14 cellular contexts compared by ENCODE assay signal in genomic region chr4:1862961-1863296, GRCh38. TPM values are rescaled to one million over a fixed set of nuclear protein-coding genes. Genes with fewer than 3 reads are reported as not detected.
DNase-seq lines count a peak whose midpoint lies in the region; ATAC-seq, FAIRE-seq and TF ChIP-seq lines count a peak whose summit lies in the region.
"Had no signal": no experiment of that assay in that cellular context is flagged by ENCODE, and none has a peak within 500 bp of the region (broad histone marks: within the 10 kb centered on the region; RNA-seq: fewer than 3 reads in every experiment).

No MANE protein-coding gene starts in this region.

- H3K9me3 ChIP-seq in HepG2 (ENCODE audit: low read length) (no peaks in the 10 kb centered on the region), right lobe of liver (no peaks in the 10 kb centered on the region), left lung (no peaks in the 10 kb centered on the region)
- H3K9me3 ChIP-seq: breast epithelium, MG63 had no signal

- H4K20me1 ChIP-seq in HepG2 (ENCODE audit: insufficient read depth, low read length) = no peaks in the 10 kb centered on the region

- DNase-seq in HepG2 (ENCODE audit: low spot score) (no peak), right lobe of liver (no peak), activated B cell treated with CpG ODN at 0.5 μM for 24 hours (no peak), memory B cell (ENCODE audit: low spot score in 2 of 2) (no peak), GM12891 (ENCODE audit: insufficient read length, low spot score) (no peak), left lung (no peak), epidermal melanocyte (ENCODE audit: insufficient read length, low spot score) (no peak), NCI-H748 treated with DMSO at 0.1 percent for 48 hours (lab: John Stamatoyannopoulos, UW) (no peak)
- DNase-seq: effector CD4-positive, alpha-beta T cell; MG63; NCI-H187 treated with DMSO at 0.1 percent for 48 hours; PC-3 had no signal

- no peak; a peak in 1 of 4 replicates for TF ChIP-seq POLR2A in HepG2 (IDR thresholded peaks at IDR 0.05; ENCODE audit: insufficient read depth in 1 of 2, low read depth in 2 of 2, low read length in 2 of 2)
- no peak for TF ChIP-seq POLR2A in right lobe of liver (IDR thresholded peaks at IDR 0.05)
- TF ChIP-seq POLR2A in GM12891 (IDR thresholded peaks at IDR 0.05; ENCODE audit: low read depth, low read length) = no peak

- no peaks in the 10 kb centered on the region for H3K36me3 ChIP-seq in HepG2 (replicated peaks in 1 of 2; ENCODE audit: control insufficient read depth in 1 of 2, insufficient read depth in 2 of 2, low read length in 2 of 2)
- no peaks in the 10 kb centered on the region for H3K36me3 ChIP-seq in right lobe of liver
- H3K36me3 ChIP-seq in left lung = no peaks in the 10 kb centered on the region
- H3K36me3 ChIP-seq: breast epithelium, MG63 had no signal

- H3K9me3 Mint-ChIP-seq in activated B cell treated with CpG ODN at 0.5 μM for 24 hours (no peaks in the 10 kb centered on the region), memory B cell (no peaks in the 10 kb centered on the region)
- H3K9me3 Mint-ChIP-seq: mesothelial cell of epicardium had no signal

- H3K27me3 Mint-ChIP-seq in activated B cell treated with CpG ODN at 0.5 μM for 24 hours (no peaks in the 10 kb centered on the region), memory B cell (peaks cover 7% of the 10 kb centered on the region)

- H3K4me1 Mint-ChIP-seq in activated B cell treated with CpG ODN at 0.5 μM for 24 hours (peaks cover 18% of the 10 kb centered on the region), memory B cell (peaks cover 15% of the 10 kb centered on the region)

- FAIRE-seq in HepG2 (lab: Jason Lieb, UNC) (no peak), GM12891 (lab: Jason Lieb, UNC) (no peak)

- ATAC-seq in HepG2 (no peak), right lobe of liver (no peak), activated B cell treated with CpG ODN at 0.5 μM for 24 hours (ENCODE audit: low read depth) (no peak), memory B cell (ENCODE audit: low read depth) (no peak), left lung (no peak)
- ATAC-seq: PC-3 had no signal

- TF ChIP-seq EP300 in HepG2 (IDR thresholded peaks at IDR 0.05; ENCODE audit: low read depth in 2 of 2, low read length in 2 of 2) = no peak
- no peak for TF ChIP-seq EP300 in HepG2 (CRISPR knock-in tag; IDR thresholded peaks at IDR 0.05; ENCODE audit: borderline replicate concordance)

- no peaks in the 10 kb centered on the region for H3K27me3 ChIP-seq in HepG2 (ENCODE audit: control insufficient read depth in 1 of 2, insufficient read depth in 2 of 2, low read length in 2 of 2)
- H3K27me3 ChIP-seq in right lobe of liver = no peaks in the 10 kb centered on the region
- peaks cover 0 to 49% of the 10 kb centered on the region in 2 donors for H3K27me3 ChIP-seq in left lung
- H3K27me3 ChIP-seq: breast epithelium, MG63 had no signal

- TF ChIP-seq RAD21 in HepG2 (CRISPR knock-in tag; IDR thresholded peaks at IDR 0.05) = no peak

- intact Hi-C loops in HepG2 (cut with micrococcal nuclease; ENCODE audit: unreplicated experiment) (no loop called here), right lobe of liver (cut with DNase I) (no loop called here), activated B cell treated with CpG ODN at 0.5 μM for 24 hours (cut with micrococcal nuclease) (no loop called here), left lung (cut with DNase I) (no loop called here)

- peak overlapping the region; percentile 28 for H3K4me3 Mint-ChIP-seq in activated B cell treated with CpG ODN at 0.5 μM for 24 hours
- peak overlapping the region; percentile 45 for H3K4me3 Mint-ChIP-seq in memory B cell

- peak overlapping the region; percentile 55 to 75 (median 64) for H3K4me3 ChIP-seq in HepG2 (replicated peaks in 1 of 3; ENCODE audit: insufficient read depth in 1 of 3, low read depth in 2 of 3, low read length in 3 of 3)
- no peak overlapping the region for H3K4me3 ChIP-seq in right lobe of liver
- H3K4me3 ChIP-seq in left lung = no peak overlapping the region
- H3K4me3 ChIP-seq: MG63 had no signal

- H3K27ac ChIP-seq in HepG2 (ENCODE audit: extremely low read length, insufficient read depth, low read length) = peak overlapping the region; percentile 86
- no peak overlapping the region for H3K27ac ChIP-seq in right lobe of liver
- H3K27ac ChIP-seq in left lung = no peak overlapping the region
- H3K27ac ChIP-seq: breast epithelium had no signal

- no peaks in the 10 kb centered on the region for H3K79me2 ChIP-seq in HepG2 (ENCODE audit: insufficient read depth, low read length)

- CTCF ChIA-PET in HepG2 (lab: Yijun Ruan, JAX; ENCODE audit: low intra/inter-chr PET ratio, low total read pairs) = no interaction called here
- CTCF ChIA-PET in activated B cell treated with CpG ODN at 0.5 μM for 24 hours (lab: Charles Lee) = no interaction called here

- H3K9ac ChIP-seq in HepG2 (ENCODE audit: insufficient read depth, low read depth, low read length) = peak overlapping the region; percentile 67

- H3K27ac Mint-ChIP-seq in activated B cell treated with CpG ODN at 0.5 μM for 24 hours (no peak overlapping the region), memory B cell (no peak overlapping the region)
- H3K27ac Mint-ChIP-seq: mesothelial cell of epicardium had no signal

- peaks cover 84% of the 10 kb centered on the region for H3K4me1 ChIP-seq in HepG2 (ENCODE audit: insufficient read depth, low read length)
- H3K4me1 ChIP-seq in right lobe of liver = peaks cover 0 to 4% (median 0%) of the 10 kb centered on the region in 4 donors
- peaks cover 0 to 11% of the 10 kb centered on the region in 2 donors for H3K4me1 ChIP-seq in left lung

- BruUV-seq in HepG2 (replicated peaks; lab: Mats Ljungman, UMichigan) = no TSS peak

- TF ChIP-seq CTCF in HepG2 (CRISPR knock-in tag; IDR thresholded peaks at IDR 0.05) (no peak), right lobe of liver (IDR thresholded peaks at IDR 0.05) (no peak), activated B cell treated with CpG ODN at 0.5 μM for 24 hours (IDR thresholded peaks at IDR 0.05) (no peak), left lung (IDR thresholded peaks at IDR 0.05) (no peak)

- 1% methylated on average over 13 of the region's 14 CpGs for WGBS in HepG2 (ENCODE audit: low lambda C conversion rate)
- 67% methylated on average over 11 of the region's 14 CpGs for WGBS in right lobe of liver (ENCODE audit: insufficient coverage, low coverage, low lambda C conversion rate, missing lambda C conversion rate)

- peak overlapping the region; percentile 39 for H2AFZ ChIP-seq in HepG2 (ENCODE audit: low read length)

- POLR2A ChIA-PET in HepG2 (lab: Yijun Ruan, JAX) = interaction anchor here (0.6 to 2.7 kb wide), 10 partner anchors 8 to 104 kb away, joined by 3 to 8 read pairs (median 4); no protein-coding TSS in a partner anchor
- POLR2A ChIA-PET in activated B cell treated with CpG ODN at 0.5 μM for 24 hours (lab: Charles Lee) = interaction anchor here (0.6 to 1.2 kb wide), 2 partner anchors 14 to 35 kb away, joined by 3 to 4 read pairs; no protein-coding TSS in a partner anchor

- in situ Hi-C loops in HepG2 (cut with HindIII; ENCODE audit: extremely low pct_ligation_motif_present, low pct_unique_long_range_greater_than_20kb) = loop anchor here (5.0 kb wide), 1 partner anchor 39 kb away; no protein-coding TSS in a partner anchor

- peak overlapping the region; percentile 93 for H3K4me2 ChIP-seq in HepG2 (ENCODE audit: low read depth, low read length)

- H3K36me3 Mint-ChIP-seq in activated B cell treated with CpG ODN at 0.5 μM for 24 hours (ENCODE audit: low read depth) = no peaks in the 10 kb centered on the region
- no peaks in the 10 kb centered on the region for H3K36me3 Mint-ChIP-seq in memory B cell
- H3K36me3 Mint-ChIP-seq: mesothelial cell of epicardium had no signal

RNA-seq across cellular contexts. Expression of gene LETM1, which starts 7.0 kb away (rescaled TPM):
- 29.4 and 41.6 TPM in 2 replicates for total RNA-seq in HepG2 (2016; rRNA removed; fragmentation: Illumina TruSeq; extraction: Trizol)
- 5.3 and 7.1 TPM in 2 replicates for total RNA-seq in HepG2 (2016; cell fraction: cytosol; rRNA removed; fragmentation: Illumina TruSeq; extraction: Trizol; ENCODE audit: low read depth)
- total RNA-seq in HepG2 (2016; cell fraction: insoluble cytoplasmic fraction; rRNA removed; fragmentation: Illumina TruSeq; extraction: Trizol) = 25.4 and 43.2 TPM in 2 replicates
- total RNA-seq in HepG2 (2016; cell fraction: membrane; rRNA removed; fragmentation: Illumina TruSeq; extraction: Trizol) = 10.6 and 10.8 TPM in 2 replicates
- 39.8 and 46.4 TPM in 2 replicates for total RNA-seq in HepG2 (2016; cell fraction: nucleus; rRNA removed; fragmentation: Illumina TruSeq; extraction: Trizol)
- 9.7 and 14.7 TPM in 2 replicates for polyA plus RNA-seq in HepG2 (2011; rRNA removed)
- 6.3 and 8.5 TPM in 2 replicates for polyA plus RNA-seq in HepG2 (2011; cell fraction: cytosol; rRNA removed)
- polyA plus RNA-seq in HepG2 (2011; cell fraction: nucleus; rRNA removed) = 56.2 and 61.1 TPM in 2 replicates
- polyA plus RNA-seq in HepG2 (2012) = 12.6 and 16.7 TPM in 2 replicates
- 1.6 and 2.1 TPM in 2 replicates for polyA plus RNA-seq in HepG2 (2016; cell fraction: cytosol; fragmentation: Illumina TruSeq; extraction: Trizol; ENCODE audit: low read depth)
- polyA plus RNA-seq in HepG2 (2016; cell fraction: insoluble cytoplasmic fraction; fragmentation: Illumina TruSeq; extraction: Trizol; ENCODE audit: low read depth) = 14.8 and 19.6 TPM in 2 replicates
- polyA plus RNA-seq in HepG2 (2016; cell fraction: membrane; fragmentation: Illumina TruSeq; extraction: Trizol; ENCODE audit: low read depth) = 3.7 and 4.3 TPM in 2 replicates
- polyA plus RNA-seq in HepG2 (2016; cell fraction: nucleus; fragmentation: Illumina TruSeq; extraction: Trizol; ENCODE audit: insufficient read depth, low read depth) = 74.4 and 84.9 TPM in 2 replicates
- 41.3 and 51.6 TPM in 2 replicates for polyA minus RNA-seq in HepG2 (2011; rRNA and poly(A)+ RNA removed; ENCODE audit: low replicate concordance)
- polyA minus RNA-seq in HepG2 (2011; cell fraction: cytosol; rRNA and poly(A)+ RNA removed) = 26.3 and 30.1 TPM in 2 replicates
- 21.1 and 31.3 TPM in 2 replicates for polyA minus RNA-seq in HepG2 (2011; cell fraction: nucleus; rRNA and poly(A)+ RNA removed)
- total RNA-seq in right lobe of liver = 10 to 100 TPM; 18.1 to 31.0 (median 25.6) TPM
- total RNA-seq in activated B cell treated with CpG ODN at 0.5 μM for 24 hours = 52.5 and 60.3 TPM in 2 replicates
- polyA plus RNA-seq in GM12891 (2012; ENCODE audit: low read depth, missing spikeins) = 17.0 TPM
- 10 to 100 TPM; 40.8 to 52.3 TPM for total RNA-seq in left lung

RNA-seq across cellular contexts. Expression of gene NSD2, which starts 8.3 kb away (rescaled TPM):
- 62.0 and 65.9 TPM in 2 replicates for total RNA-seq in HepG2 (2016; rRNA removed; fragmentation: Illumina TruSeq; extraction: Trizol)
- 184 and 195 TPM in 2 replicates for total RNA-seq in HepG2 (2016; cell fraction: cytosol; rRNA removed; fragmentation: Illumina TruSeq; extraction: Trizol; ENCODE audit: low read depth)
- total RNA-seq in HepG2 (2016; cell fraction: insoluble cytoplasmic fraction; rRNA removed; fragmentation: Illumina TruSeq; extraction: Trizol) = 53.2 and 63.6 TPM in 2 replicates
- 147 and 176 TPM in 2 replicates for total RNA-seq in HepG2 (2016; cell fraction: membrane; rRNA removed; fragmentation: Illumina TruSeq; extraction: Trizol)
- 58.7 and 66.8 TPM in 2 replicates for total RNA-seq in HepG2 (2016; cell fraction: nucleus; rRNA removed; fragmentation: Illumina TruSeq; extraction: Trizol)
- 19.4 and 22.0 TPM in 2 replicates for polyA plus RNA-seq in HepG2 (2011; rRNA removed)
- 11.1 and 12.8 TPM in 2 replicates for polyA plus RNA-seq in HepG2 (2011; cell fraction: cytosol; rRNA removed)
- 56.9 and 75.7 TPM in 2 replicates for polyA plus RNA-seq in HepG2 (2011; cell fraction: nucleus; rRNA removed)
- polyA plus RNA-seq in HepG2 (2012) = 26.3 and 32.9 TPM in 2 replicates
- polyA plus RNA-seq in HepG2 (2016; cell fraction: cytosol; fragmentation: Illumina TruSeq; extraction: Trizol; ENCODE audit: low read depth) = 11.4 and 12.5 TPM in 2 replicates
- polyA plus RNA-seq in HepG2 (2016; cell fraction: insoluble cytoplasmic fraction; fragmentation: Illumina TruSeq; extraction: Trizol; ENCODE audit: low read depth) = 37.5 and 47.3 TPM in 2 replicates
- polyA plus RNA-seq in HepG2 (2016; cell fraction: membrane; fragmentation: Illumina TruSeq; extraction: Trizol; ENCODE audit: low read depth) = 30.1 and 30.2 TPM in 2 replicates
- polyA plus RNA-seq in HepG2 (2016; cell fraction: nucleus; fragmentation: Illumina TruSeq; extraction: Trizol; ENCODE audit: insufficient read depth, low read depth) = 107 and 112 TPM in 2 replicates
- 72.2 and 123 TPM in 2 replicates for polyA minus RNA-seq in HepG2 (2011; rRNA and poly(A)+ RNA removed; ENCODE audit: low replicate concordance)
- polyA minus RNA-seq in HepG2 (2011; cell fraction: cytosol; rRNA and poly(A)+ RNA removed) = 27.9 and 31.4 TPM in 2 replicates
- 66.3 and 67.3 TPM in 2 replicates for polyA minus RNA-seq in HepG2 (2011; cell fraction: nucleus; rRNA and poly(A)+ RNA removed)
- total RNA-seq in right lobe of liver = 10 to 100 TPM; 11.4 to 19.4 (median 14.0) TPM
- total RNA-seq in activated B cell treated with CpG ODN at 0.5 μM for 24 hours = 40.3 and 44.6 TPM in 2 replicates
- 32.6 TPM for polyA plus RNA-seq in GM12891 (2012; ENCODE audit: low read depth, missing spikeins)
- total RNA-seq in left lung = 10 to 100 TPM; 53.6 to 60.0 TPM

Comparison
In these comparisons a context has a peak if more than half of its experiments do, and no peak if none do; other contexts are left out.
1. H3K4me3 ChIP-seq: peak in HepG2 (3 of 3); none in right lobe of liver (0 of 3) and left lung (0 of 2).